Comparison of ENCODE assay signal across 8 cellular contexts in the genomic region with DNA sequence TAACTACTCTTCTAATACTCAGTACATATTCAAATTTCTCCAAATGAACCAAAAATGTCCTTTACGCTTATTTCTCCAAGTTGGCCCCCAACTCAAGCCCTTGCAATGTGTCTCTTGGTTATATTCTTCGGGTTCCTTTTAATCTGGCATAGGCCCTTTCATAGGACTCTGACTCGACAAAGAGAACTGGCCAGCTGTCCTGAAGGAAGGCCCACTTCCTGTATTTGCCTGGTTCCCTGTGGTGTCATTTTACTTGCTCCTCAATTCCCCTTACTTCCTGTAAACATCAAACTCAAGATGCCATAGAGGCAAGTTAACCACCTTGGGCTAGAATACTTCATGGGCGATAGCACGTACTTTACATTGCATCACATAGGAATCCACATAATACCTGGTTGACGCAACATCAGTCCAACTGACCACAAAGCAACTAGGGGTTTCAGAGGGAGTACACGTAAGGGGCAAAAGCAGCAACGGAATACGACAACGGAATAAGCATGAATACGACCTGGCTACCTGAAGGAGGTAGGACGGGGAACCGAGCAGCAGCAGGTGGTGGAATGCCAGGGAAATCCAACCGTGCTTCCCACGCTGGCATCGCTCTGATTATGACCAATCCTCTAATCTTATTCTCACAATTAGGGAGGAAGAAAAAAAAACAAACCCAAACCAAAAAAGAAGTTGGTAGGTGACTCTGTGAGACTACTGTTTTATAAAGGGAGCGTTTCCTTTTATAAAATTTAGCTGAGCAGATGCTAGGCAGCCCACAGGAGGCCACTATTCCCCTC. TPM values are rescaled to one million over a fixed set of nuclear protein-coding genes. Genes with fewer than 3 reads are reported as not detected.
DNase-seq lines count a peak whose midpoint lies in the region; ATAC-seq and TF ChIP-seq lines count a peak whose summit lies in the region.

No MANE protein-coding gene starts in this region.

- no peak for TF ChIP-seq POLR2A in sigmoid colon (IDR thresholded peaks at IDR 0.05)

- TF ChIP-seq EP300 in sigmoid colon (IDR thresholded peaks at IDR 0.05) = no peak

- H3K9ac ChIP-seq in MM.1S (ENCODE audit: low read length) = peak overlapping the region; percentile 58

- H3K36me3 ChIP-seq in MM.1S (replicated peaks; ENCODE audit: insufficient read depth, low read length) (no peaks in the 10 kb centered on the region), sigmoid colon (no peaks in the 10 kb centered on the region)

- H3K4me1 ChIP-seq in MM.1S (ENCODE audit: low read length) (peaks cover 19% of the 10 kb centered on the region; the same call in 1 of the 2 replicates), sigmoid colon (peaks cover 0 to 39% (median 32%) of the 10 kb centered on the region in 4 donors)

- peak overlapping the region; percentile 53 for H3K4me2 ChIP-seq in MM.1S (ENCODE audit: low read depth, low read length)

- peaks cover 2% of the 10 kb centered on the region for H3K27me3 Mint-ChIP-seq in activated T-helper 1 cell treated with anti-CD3 and anti-CD28 coated beads, Interleukin-12 subunit alpha, Interleukin-12 subunit beta, Interleukin-2, Interleukin-4 antibody, amounts not matched to agents 30 ng/mL and 10 ng/mL and 1 ng/mL, durations not matched to agents 14 hours and 24 hours and 36 hours (ENCODE audit: insufficient read depth)
- peaks cover 3% of the 10 kb centered on the region for H3K27me3 Mint-ChIP-seq in glutamatergic neuron (ENCODE audit: unreplicated experiment)

- H3K4me3 Mint-ChIP-seq in activated T-helper 1 cell treated with anti-CD3 and anti-CD28 coated beads, Interleukin-12 subunit alpha, Interleukin-12 subunit beta, Interleukin-2, Interleukin-4 antibody, amounts not matched to agents 30 ng/mL and 10 ng/mL and 1 ng/mL, durations not matched to agents 14 hours and 24 hours and 36 hours = peak overlapping the region; percentile 88
- H3K4me3 Mint-ChIP-seq in glutamatergic neuron (ENCODE audit: unreplicated experiment) = peak overlapping the region; percentile 69

- peaks cover 16% of the 10 kb centered on the region for H3K36me3 Mint-ChIP-seq in activated T-helper 1 cell treated with anti-CD3 and anti-CD28 coated beads, Interleukin-12 subunit alpha, Interleukin-12 subunit beta, Interleukin-2, Interleukin-4 antibody, amounts not matched to agents 30 ng/mL and 10 ng/mL and 1 ng/mL, durations not matched to agents 14 hours and 24 hours and 36 hours (ENCODE audit: low read depth)
- H3K36me3 Mint-ChIP-seq in glutamatergic neuron (ENCODE audit: unreplicated experiment) = peaks cover 4% of the 10 kb centered on the region

- TF ChIP-seq CTCF in MM.1S (IDR thresholded peaks at IDR 0.05; ENCODE audit: low read length) (no peak), glutamatergic neuron (IDR thresholded peaks at IDR 0.05; ENCODE audit: partially characterized antibody, unreplicated experiment) (no peak), sigmoid colon (IDR thresholded peaks at IDR 0.05) (no peak)

- no peaks in the 10 kb centered on the region for H3K9me2 ChIP-seq in MM.1S (replicated peaks; ENCODE audit: insufficient read depth, low read length)

- H4K20me1 ChIP-seq in MM.1S (ENCODE audit: insufficient read depth, low read length) = peaks cover 22% of the 10 kb centered on the region

- 66 to 70% methylated on average over 17 of the region's 17 CpGs for WGBS in sigmoid colon, 2 donors

- peak overlapping the region; percentile 92 for H3K27ac Mint-ChIP-seq in activated T-helper 1 cell treated with anti-CD3 and anti-CD28 coated beads, Interleukin-12 subunit alpha, Interleukin-12 subunit beta, Interleukin-2, Interleukin-4 antibody, amounts not matched to agents 30 ng/mL and 10 ng/mL and 1 ng/mL, durations not matched to agents 14 hours and 24 hours and 36 hours
- H3K27ac Mint-ChIP-seq in glutamatergic neuron (ENCODE audit: unreplicated experiment) = peak overlapping the region; percentile 56

- peaks cover 7% of the 10 kb centered on the region; the same call in 1 of the 2 replicates for H3F3A ChIP-seq in MM.1S (ENCODE audit: insufficient read depth, low read length)

- H3K4me3 ChIP-seq in MM.1S (ENCODE audit: low read length) (peak overlapping the region; percentile 40), sigmoid colon (peak overlapping the region; percentile 20 to 87 (median 57))

- peak overlapping the region; percentile 22; the same call in 1 of the 2 replicates for H3K27ac ChIP-seq in MM.1S (ENCODE audit: low read length)
- H3K27ac ChIP-seq in sigmoid colon = peak overlapping the region; percentile 93 to 97 (median 96)

- intact Hi-C loops in activated T-helper 1 cell treated with anti-CD3 and anti-CD28 coated beads, Interleukin-12 subunit alpha, Interleukin-12 subunit beta, Interleukin-2, Interleukin-4 antibody, amounts not matched to agents 30 ng/mL and 10 ng/mL and 1 ng/mL, durations not matched to agents 14 hours and 24 hours and 36 hours (cut with micrococcal nuclease) = loop anchor here (1.0 to 5.0 kb wide), 9 partner anchors 45 to 1174 kb away; partner anchors contain the start of genes DLX2 and ERICH2
- intact Hi-C loops in sigmoid colon (cut with DNase I) = loop anchor here (2.0 to 10.0 kb wide), 5 partner anchors 44 to 757 kb away; partner anchors contain the start of genes CYBRD1, DYNC1I2, ERICH2 and TLK1

- no peaks in the 10 kb centered on the region for H3K27me3 ChIP-seq in MM.1S (replicated peaks; ENCODE audit: insufficient read depth, low read length)
- H3K27me3 ChIP-seq in sigmoid colon = no peaks in the 10 kb centered on the region

- H3K79me2 ChIP-seq in MM.1S (ENCODE audit: low read length) = peaks cover 41% of the 10 kb centered on the region

- H3K9me3 ChIP-seq in MM.1S (replicated peaks; ENCODE audit: insufficient read depth, low read length) (no peaks in the 10 kb centered on the region), sigmoid colon (no peaks in the 10 kb centered on the region)

- no peak for ATAC-seq in GM18907 (IDR thresholded peaks at IDR 0.05; ENCODE audit: unreplicated experiment)

- H2AFZ ChIP-seq in MM.1S (ENCODE audit: low read length) = peak overlapping the region; percentile 76

- H3K9me3 Mint-ChIP-seq in activated T-helper 1 cell treated with anti-CD3 and anti-CD28 coated beads, Interleukin-12 subunit alpha, Interleukin-12 subunit beta, Interleukin-2, Interleukin-4 antibody, amounts not matched to agents 30 ng/mL and 10 ng/mL and 1 ng/mL, durations not matched to agents 14 hours and 24 hours and 36 hours = peaks cover 11% of the 10 kb centered on the region
- peaks cover 6% of the 10 kb centered on the region for H3K9me3 Mint-ChIP-seq in glutamatergic neuron (ENCODE audit: unreplicated experiment)

- peaks cover 37% of the 10 kb centered on the region for H3K4me1 Mint-ChIP-seq in activated T-helper 1 cell treated with anti-CD3 and anti-CD28 coated beads, Interleukin-12 subunit alpha, Interleukin-12 subunit beta, Interleukin-2, Interleukin-4 antibody, amounts not matched to agents 30 ng/mL and 10 ng/mL and 1 ng/mL, durations not matched to agents 14 hours and 24 hours and 36 hours (ENCODE audit: low read depth)
- peaks cover 13% of the 10 kb centered on the region for H3K4me1 Mint-ChIP-seq in glutamatergic neuron (ENCODE audit: low read depth, unreplicated experiment)

- DNase-seq in NCI-H82 (lab: John Stamatoyannopoulos, UW) = peak; percentile 56
- DNase-seq in NCI-H82 treated with DMSO at 0.1 percent for 48 hours (lab: John Stamatoyannopoulos, UW; ENCODE audit: unreplicated experiment) = no peak
- no peak for DNase-seq in MM.1S
- DNase-seq in activated T-helper 1 cell treated with anti-CD3 and anti-CD28 coated beads, Interleukin-12 subunit alpha, Interleukin-12 subunit beta, Interleukin-2, Interleukin-4 antibody, amounts not matched to agents 30 ng/mL and 10 ng/mL and 1 ng/mL, durations not matched to agents 14 hours and 24 hours and 36 hours (ENCODE audit: low spot score) = no peak
- no peak for DNase-seq in glutamatergic neuron
- no peak for DNase-seq in sigmoid colon
- no peak for DNase-seq in stimulated activated naive CD4-positive, alpha-beta T cell treated with Interleukin-2 at 50 U/mL for 16 hours (lab: John Stamatoyannopoulos, UW)

RNA-seq across cellular contexts. Expression of gene GORASP2, which starts 0.8 kb away (rescaled TPM):
- 99.5 and 104 TPM in 2 replicates for total RNA-seq in activated T-helper 1 cell treated with anti-CD3 and anti-CD28 coated beads, Interleukin-12 subunit alpha, Interleukin-12 subunit beta, Interleukin-2, Interleukin-4 antibody, amounts not matched to agents 30 ng/mL and 10 ng/mL and 1 ng/mL, durations not matched to agents 14 hours and 24 hours and 36 hours
- total RNA-seq in glutamatergic neuron (ENCODE audit: unreplicated experiment) (38.8 TPM), sigmoid colon (10 to 100 TPM; 32.4 to 51.4 (median 41.8) TPM)
- polyA plus RNA-seq in sigmoid colon = 10 to 100 TPM; 41.4 to 53.8 (median 52.0) TPM
